Comparison of ENCODE assay signal across 9 cellular contexts in genomic region chr4:3388461-3389185, GRCh38. TPM values are rescaled to one million over a fixed set of nuclear protein-coding genes. Genes with fewer than 3 reads are reported as not detected.
A peak's percentile ranks its signal among the peaks of the same experiment; 100 is the strongest.
DNase-seq lines count a peak whose midpoint lies in the region; ATAC-seq and TF ChIP-seq lines count a peak whose summit lies in the region.
"Had no signal": no experiment of that assay in that cellular context is flagged by ENCODE, and none has a peak within 500 bp of the region (broad histone marks: within the 10 kb centered on the region; RNA-seq: fewer than 3 reads in every experiment).

No MANE protein-coding gene starts in this region.

- H3K4me1 ChIP-seq in SJSA1 (replicated peaks) (peaks cover 86% of the 10 kb centered on the region), gastrocnemius medialis (peaks cover 17 to 22% of the 10 kb centered on the region in 2 donors)

- peak; percentile 59 for ATAC-seq in GM18868 (IDR thresholded peaks at IDR 0.05; ENCODE audit: unreplicated experiment)
- ATAC-seq in HG03097 (IDR thresholded peaks at IDR 0.05; ENCODE audit: low FRiP score, unreplicated experiment) = peak; percentile 57
- ATAC-seq in gastrocnemius medialis = peak in 1 of 2 donors; percentile 22
- ATAC-seq in HG02840 (IDR thresholded peaks at IDR 0.05; ENCODE audit: low FRiP score, unreplicated experiment) = no peak

- peak in 1 of 2 experiments; percentile 68 for DNase-seq in SJSA1 (ENCODE audit: low read depth in 1 of 2, low spot score in 2 of 2)
- peak; percentile 57 for DNase-seq in germinal center (ENCODE audit: low spot score)
- DNase-seq in gastrocnemius medialis = no peak
- no peak for DNase-seq in HEK293T (ENCODE audit: extremely low spot score)
- no peak for DNase-seq in NCI-H510A treated with DMSO at 0.1 percent for 48 hours (lab: John Stamatoyannopoulos, UW)

- H3K27me3 ChIP-seq in SJSA1 (replicated peaks) (no peaks in the 10 kb centered on the region), gastrocnemius medialis (no peaks in the 10 kb centered on the region)

- H3K27ac ChIP-seq in SJSA1 = peak overlapping the region; percentile 87
- H3K27ac ChIP-seq in gastrocnemius medialis = peak overlapping the region; percentile 0 to 48 (median 23)

- POLR2A ChIA-PET in HEK293T (lab: Yijun Ruan, JAX) = interaction anchor here (0.7 to 1.4 kb wide), 3 partner anchors 17 to 56 kb away, joined by 3 read pairs; no protein-coding TSS in a partner anchor

- intact Hi-C loops in gastrocnemius medialis (cut with DNase I; ENCODE audit: low total_unique reads) = no loop called here

- H3K9me3 ChIP-seq in SJSA1 (replicated peaks) (no peaks in the 10 kb centered on the region), gastrocnemius medialis (no peaks in the 10 kb centered on the region)

- in situ Hi-C loops in gastrocnemius medialis (cut with MboI; ENCODE audit: low sequenced_read_pairs in 4 of 4) = no loop called here

- peak overlapping the region; percentile 27 for H3K4me3 ChIP-seq in SJSA1
- peak overlapping the region; percentile 11 to 39 (median 22) for H3K4me3 ChIP-seq in gastrocnemius medialis

- CTCF ChIA-PET in HEK293T (lab: Yijun Ruan, JAX) = no interaction called here

- no peak for TF ChIP-seq POLR2A in gastrocnemius medialis (IDR thresholded peaks at IDR 0.05)

- no peak for TF ChIP-seq CTCF in gastrocnemius medialis (IDR thresholded peaks at IDR 0.05 in 4 of 5, conservative IDR thresholded peaks at IDR 0.05 in 1 of 5)

- H3K36me3 ChIP-seq in SJSA1 (peaks cover 15% of the 10 kb centered on the region), gastrocnemius medialis (no peaks in the 10 kb centered on the region)

TF ChIP-seq in HEK293T, 16 proteins besides CTCF, POLR2A, EP300 and RAD21:
- TF ChIP-seq SUZ12 (IDR thresholded peaks at IDR 0.05) = no peak
- no peak for TF ChIP-seq PKNOX1 (IDR thresholded peaks at IDR 0.05)
- no peak for TF ChIP-seq FOXA1 (IDR thresholded peaks at IDR 0.05)
- TF ChIP-seq FOXM1 (IDR thresholded peaks at IDR 0.05; ENCODE audit: borderline replicate concordance) = no peak
- TF ChIP-seq SP1 (IDR thresholded peaks at IDR 0.05) = no peak
- TF ChIP-seq FOXK2 (IDR thresholded peaks at IDR 0.05) = no peak
- TF ChIP-seq ARNT (IDR thresholded peaks at IDR 0.05) = no peak
- no peak for TF ChIP-seq L3MBTL2 (conservative IDR thresholded peaks at IDR 0.05)
- TF ChIP-seq NFRKB (IDR thresholded peaks at IDR 0.05) = no peak
- TF ChIP-seq ELF4 (IDR thresholded peaks at IDR 0.05) = no peak
- TF ChIP-seq BHLHE40 (IDR thresholded peaks at IDR 0.05; ENCODE audit: borderline replicate concordance) = no peak
- TF ChIP-seq ZNF384 (IDR thresholded peaks at IDR 0.05) = no peak

RNA-seq across cellular contexts. Expression of gene HGFAC, which starts 53.1 kb away (rescaled TPM):
- total RNA-seq in SJSA1 (2014; rRNA removed; shearing (Covaris generic)) = 0.42 TPM in 1 of 2 replicates, not detected in the other
- under 1 TPM; 0.20 to 0.68 (median 0.59) TPM for total RNA-seq in gastrocnemius medialis
- total RNA-seq: subcutaneous adipose tissue had no signal
